In the genomic region with DNA sequence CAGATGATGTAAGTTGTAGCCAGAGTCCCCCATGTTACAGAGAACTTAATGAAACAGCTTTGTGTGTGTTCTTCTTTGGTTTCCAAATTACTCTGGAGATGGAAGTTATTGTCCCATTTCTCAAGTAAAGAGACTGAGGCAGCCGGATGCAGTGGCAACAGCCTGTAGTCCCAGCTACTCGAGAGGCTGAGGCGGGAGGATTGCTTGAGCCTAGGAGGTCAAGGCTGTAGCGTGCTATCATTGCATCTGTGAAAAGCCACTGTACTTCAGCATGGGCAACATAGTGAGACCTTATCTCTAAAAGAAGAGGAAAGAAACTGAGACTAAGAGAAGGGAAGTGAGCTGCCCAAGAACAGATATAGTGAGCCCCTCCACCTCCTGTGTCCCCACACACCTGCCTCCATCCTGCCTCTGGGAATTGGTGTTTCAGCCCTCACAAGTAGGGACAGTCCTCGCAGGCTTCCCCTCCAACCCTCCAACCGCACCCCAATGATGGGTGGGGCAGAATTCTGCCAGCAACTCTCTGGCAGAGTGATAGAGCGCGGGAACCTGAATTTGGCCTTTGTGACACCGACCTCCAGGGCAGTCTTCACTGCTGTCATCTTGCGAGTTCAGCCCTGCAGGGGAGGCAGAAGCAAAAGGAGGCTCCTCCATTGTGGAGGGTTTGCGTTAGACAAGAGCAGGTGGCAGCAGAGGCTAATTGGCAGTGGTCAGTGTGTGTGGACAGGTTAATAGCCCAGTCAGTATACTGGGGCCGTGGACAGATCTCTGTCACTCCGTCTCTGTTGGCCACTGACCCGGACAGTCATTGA, we compare ENCODE assay signal across 1 cellular context.
TF ChIP-seq lines count a peak whose summit lies in the region.

No MANE protein-coding gene starts in this region.

TF ChIP-seq in HepG2, 621 proteins besides CTCF, POLR2A, EP300 and RAD21 (continued from another document):
- TF ChIP-seq, protein P1, sequence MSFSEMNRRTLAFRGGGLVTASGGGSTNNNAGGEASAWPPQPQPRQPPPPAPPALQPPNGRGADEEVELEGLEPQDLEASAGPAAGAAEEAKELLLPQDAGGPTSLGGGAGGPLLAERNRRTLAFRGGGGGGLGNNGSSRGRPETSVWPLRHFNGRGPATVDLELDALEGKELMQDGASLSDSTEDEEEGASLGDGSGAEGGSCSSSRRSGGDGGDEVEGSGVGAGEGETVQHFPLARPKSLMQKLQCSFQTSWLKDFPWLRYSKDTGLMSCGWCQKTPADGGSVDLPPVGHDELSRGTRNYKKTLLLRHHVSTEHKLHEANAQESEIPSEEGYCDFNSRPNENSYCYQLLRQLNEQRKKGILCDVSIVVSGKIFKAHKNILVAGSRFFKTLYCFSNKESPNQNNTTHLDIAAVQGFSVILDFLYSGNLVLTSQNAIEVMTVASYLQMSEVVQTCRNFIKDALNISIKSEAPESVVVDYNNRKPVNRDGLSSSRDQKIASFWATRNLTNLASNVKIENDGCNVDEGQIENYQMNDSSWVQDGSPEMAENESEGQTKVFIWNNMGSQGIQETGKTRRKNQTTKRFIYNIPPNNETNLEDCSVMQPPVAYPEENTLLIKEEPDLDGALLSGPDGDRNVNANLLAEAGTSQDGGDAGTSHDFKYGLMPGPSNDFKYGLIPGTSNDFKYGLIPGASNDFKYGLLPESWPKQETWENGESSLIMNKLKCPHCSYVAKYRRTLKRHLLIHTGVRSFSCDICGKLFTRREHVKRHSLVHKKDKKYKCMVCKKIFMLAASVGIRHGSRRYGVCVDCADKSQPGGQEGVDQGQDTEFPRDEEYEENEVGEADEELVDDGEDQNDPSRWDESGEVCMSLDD (CRISPR knock-in tag; IDR thresholded peaks at IDR 0.05; ENCODE audit: borderline replicate concordance), result no peak
